In the genomic region with DNA sequence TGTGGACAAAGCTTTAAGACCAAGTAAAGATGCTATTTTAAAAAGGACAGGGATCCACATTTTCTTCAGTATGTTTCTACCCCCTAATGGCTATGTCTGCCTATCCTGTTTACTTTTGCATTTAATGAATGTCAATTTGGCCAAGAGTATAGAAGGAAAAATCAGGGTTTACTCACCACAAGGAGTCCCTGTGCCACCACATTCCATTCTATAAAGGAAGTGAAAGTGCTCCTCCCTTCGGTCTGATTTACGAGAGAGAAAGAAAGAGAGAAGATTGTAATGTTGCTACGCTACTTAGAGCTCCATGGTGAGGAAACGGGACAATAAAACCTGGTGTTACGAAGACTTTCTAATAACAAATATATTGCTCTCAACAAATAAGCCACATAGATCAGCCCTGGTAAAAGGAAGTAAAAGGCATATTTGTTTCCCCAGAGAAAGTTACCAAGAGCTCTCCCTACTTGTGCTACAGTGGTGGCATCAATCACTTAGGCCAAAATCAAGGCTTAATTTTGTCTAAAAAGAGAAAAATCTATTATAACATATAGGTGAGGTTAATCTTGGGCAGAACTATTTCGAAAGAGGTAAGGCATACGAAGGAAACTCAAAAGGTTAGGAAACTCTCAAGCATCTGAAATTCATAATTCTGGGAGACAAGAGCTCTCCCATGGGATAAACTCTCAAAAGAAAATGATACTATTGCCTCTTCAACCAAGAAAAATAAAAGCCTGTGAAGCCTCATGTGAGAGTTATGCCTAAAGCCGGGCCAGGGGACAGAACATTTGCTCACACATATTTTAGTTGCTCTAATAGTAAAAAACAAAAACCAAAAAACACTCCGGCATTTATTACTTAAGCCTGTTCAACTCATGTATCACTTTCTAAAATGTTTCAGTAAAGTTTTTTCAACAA, we compare ENCODE assay signal across 8 cellular contexts. TPM values are rescaled to one million over a fixed set of nuclear protein-coding genes. Genes with fewer than 3 reads are reported as not detected.
DNase-seq lines count a peak whose midpoint lies in the region; ATAC-seq and TF ChIP-seq lines count a peak whose summit lies in the region.

No MANE protein-coding gene starts in this region.

- no peak overlapping the region for H3K14ac ChIP-seq in IMR-90 (replicated peaks; ENCODE audit: low read depth, low read length)

- H2BK15ac ChIP-seq in IMR-90 (ENCODE audit: low read depth, low read length): no peak overlapping the region

- no peak overlapping the region for H3K23ac ChIP-seq in IMR-90 (ENCODE audit: low read depth, low read length)

- BruUV-seq in IMR-90 (replicated peaks; lab: Mats Ljungman, UMichigan): no TSS peak

- ATAC-seq in GM19043 (IDR thresholded peaks at IDR 0.05; ENCODE audit: low read depth, unreplicated experiment) (peak; percentile 57), IMR-90 (ENCODE audit: low read depth) (peak; percentile 93)

- POLR2A ChIA-PET in IMR-90 (lab: Charles Lee; ENCODE audit: unreplicated experiment): no interaction called here

- peak; percentile 21; the same call in 1 of the 2 replicates for TF ChIP-seq RAD21 in IMR-90 (IDR thresholded peaks at IDR 0.05; ENCODE audit: low read length)

- H4K20me1 ChIP-seq in IMR-90 (ENCODE audit: insufficient read depth, low read length): no peaks in the 10 kb centered on the region

- in situ Hi-C loops in IMR-90 (cut with MboI; ENCODE audit: low sequenced_read_pairs): no loop called here

- whole genome bisulfite sequencing in IMR-90 (ENCODE audit: extremely low coverage in 2 of 2, insufficient read length in 1 of 2), 2 experiments: no CpG with 5 or more reads among the region's 9 CpGs

- H3K18ac ChIP-seq in IMR-90 (ENCODE audit: low read depth, low read length): no peak overlapping the region

- H3K36me3 ChIP-seq in ACC112 (ENCODE audit: insufficient read depth, low read length) (no peaks in the 10 kb centered on the region), IMR-90 (ENCODE audit: control insufficient read depth, insufficient read depth, low read length) (no peaks in the 10 kb centered on the region)

- intact Hi-C loops in IMR-90 (cut with micrococcal nuclease): loop anchor here (2.0 to 5.0 kb wide), 2 partner anchors 68 to 389 kb away; no protein-coding TSS in a partner anchor

- peak overlapping the region in 1 of 2 experiments; percentile 12; a peak in 2 of 4 replicates for H4K8ac ChIP-seq in IMR-90 (ENCODE audit: low read depth in 2 of 2, low read length in 2 of 2)

- CTCF ChIA-PET in IMR-90 (lab: Yijun Ruan, JAX): interaction anchor here (0.7 to 2.1 kb wide), 11 partner anchors 9 to 1116 kb away, joined by 3 to 8 read pairs (median 4); no protein-coding TSS in a partner anchor

- no peaks in the 10 kb centered on the region for H3K9me1 ChIP-seq in IMR-90 (ENCODE audit: insufficient read depth, low read length)

- TF ChIP-seq CTCF in IMR-90 (conservative IDR thresholded peaks at IDR 0.05; ENCODE audit: low read depth, low read length): peak; percentile 48

- H3K9me3 ChIP-seq in IMR-90 (ENCODE audit: control insufficient read depth, insufficient read depth, low read length): no peaks in the 10 kb centered on the region

- no peak overlapping the region for H4K91ac ChIP-seq in IMR-90 (ENCODE audit: insufficient read depth, low read depth, low read length)

- DNase-seq in IMR-90: peak; percentile 65
- DNase-seq in amniotic epithelial cell (ENCODE audit: low read depth): peak; percentile 71
- peak; percentile 33 for DNase-seq in iPS DF 19.7 (ENCODE audit: low read depth, low spot score)
- DNase-seq in smooth muscle cell of the brain vasculature (ENCODE audit: low read depth, low spot score): peak; percentile 32
- no peak for DNase-seq in SW480 (ENCODE audit: low spot score)
- DNase-seq in putamen (ENCODE audit: low spot score): no peak

- H3K4me3 ChIP-seq in ACC112 (ENCODE audit: low read depth, low read length) (peak overlapping the region; percentile 65), IMR-90 (ENCODE audit: insufficient read depth, low read depth, low read length) (peak overlapping the region; percentile 18; the same call in 1 of the 2 replicates)

- no peak overlapping the region for H2BK5ac ChIP-seq in IMR-90 (ENCODE audit: low read depth, low read length, poor library complexity, severe bottlenecking)

- H3K79me2 ChIP-seq in ACC112 (ENCODE audit: control insufficient read depth, insufficient read depth, low read length, unreplicated experiment): no peaks in the 10 kb centered on the region

- H3K27me3 ChIP-seq in ACC112 (ENCODE audit: insufficient read depth, low read length) (no peaks in the 10 kb centered on the region), IMR-90 (ENCODE audit: control insufficient read depth, insufficient read depth, low read length) (no peaks in the 10 kb centered on the region)

- peak overlapping the region; percentile 94; the same call in 1 of the 2 replicates for H3K4me2 ChIP-seq in IMR-90 (ENCODE audit: low read depth, low read length)

- H3K4me1 ChIP-seq in ACC112 (ENCODE audit: control insufficient read depth, insufficient read depth, low read length, unreplicated experiment) (peaks cover 20% of the 10 kb centered on the region), IMR-90 (ENCODE audit: control insufficient read depth, insufficient read depth, low read length) (no peaks in the 10 kb centered on the region)

- H2BK120ac ChIP-seq in IMR-90 (ENCODE audit: low read depth, low read length): no peak overlapping the region

- H3K27ac ChIP-seq in ACC112 (ENCODE audit: low read depth, low read length) (peak overlapping the region; percentile 67), IMR-90 (ENCODE audit: insufficient read depth, low read length) (no peak overlapping the region)

- H2AK9ac ChIP-seq in IMR-90 (replicated peaks; ENCODE audit: low read depth, low read length, poor library complexity): no peak overlapping the region

- no peak overlapping the region for H2AK5ac ChIP-seq in IMR-90 (ENCODE audit: low read depth, low read length)

- H2AFZ ChIP-seq in ACC112 (ENCODE audit: low read length, unreplicated experiment) (peak overlapping the region; percentile 72), IMR-90 (replicated peaks; ENCODE audit: low read length, poor library complexity) (no peak overlapping the region)

- H3K79me1 ChIP-seq in IMR-90 (ENCODE audit: low read depth in 1 of 2, low read length in 2 of 2): no peaks in the 10 kb centered on the region

- TF ChIP-seq POLR2A in IMR-90 (IDR thresholded peaks at IDR 0.05; ENCODE audit: low read depth, low read length): no peak

- H3K9ac ChIP-seq in IMR-90 (ENCODE audit: low read depth, low read length): peak overlapping the region; percentile 58; the same call in 1 of the 2 replicates

- no peak overlapping the region for H3K56ac ChIP-seq in IMR-90 (ENCODE audit: extremely low read depth, insufficient read depth, low read length)

- no peak overlapping the region for H4K5ac ChIP-seq in IMR-90 (ENCODE audit: low read depth, low read length)

- H2BK20ac ChIP-seq in IMR-90 (ENCODE audit: low read depth, low read length): no peak overlapping the region

- dilution Hi-C loops in IMR-90 (cut with HindIII; ENCODE audit: low sequenced_read_pairs, unreplicated experiment): no loop called here

- H3K4ac ChIP-seq in IMR-90 (ENCODE audit: low read depth, low read length): no peak overlapping the region

TF ChIP-seq in IMR-90, 13 proteins besides CTCF, POLR2A, EP300 and RAD21:
- TF ChIP-seq BHLHE40 (IDR thresholded peaks at IDR 0.05; ENCODE audit: low read depth, low read length): no peak
- TF ChIP-seq CEBPB (IDR thresholded peaks at IDR 0.05; ENCODE audit: low read depth, low read length): peak; percentile 15; the same call in 1 of the 2 replicates
- no peak for TF ChIP-seq NFE2L2 (IDR thresholded peaks at IDR 0.05; ENCODE audit: low read depth, low read length)
- TF ChIP-seq MAFK (IDR thresholded peaks at IDR 0.05; ENCODE audit: low read depth, low read length): no peak
- no peak for TF ChIP-seq ELK1 (IDR thresholded peaks at IDR 0.05; ENCODE audit: borderline replicate concordance, low read depth, low read length)
- no peak for TF ChIP-seq MAZ (IDR thresholded peaks at IDR 0.05; ENCODE audit: borderline replicate concordance, low read depth, low read length)
- no peak for TF ChIP-seq CHD1 (IDR thresholded peaks at IDR 0.05; ENCODE audit: low read depth, low read length)
- no peak for TF ChIP-seq RCOR1 (IDR thresholded peaks at IDR 0.05; ENCODE audit: insufficient replicate concordance, low read length)
- TF ChIP-seq SMC3 (IDR thresholded peaks at IDR 0.05; ENCODE audit: low read depth, low read length): peak; percentile 35
- TF ChIP-seq USF2 (IDR thresholded peaks at IDR 0.05; ENCODE audit: low read depth, low read length): no peak
- TF ChIP-seq FOS (IDR thresholded peaks at IDR 0.05; ENCODE audit: low read depth, low read length): no peak
TF ChIP-seq in IMR-90: peak in this region for 2.

RNA-seq across cellular contexts. Expression of gene TAPT1, which starts 29.5 kb away (rescaled TPM):
- total RNA-seq in IMR-90 (2012; rRNA removed): 12.2 and 12.8 TPM in 2 replicates
- polyA plus RNA-seq in IMR-90 (2012; rRNA removed): 4.4 and 5.6 TPM in 2 replicates
- 1.2 and 2.0 TPM in 2 replicates for polyA plus RNA-seq in IMR-90 (2012; cell fraction: cytosol; rRNA removed)
- polyA plus RNA-seq in IMR-90 (2012; cell fraction: nucleus; rRNA removed; ENCODE audit: low replicate concordance): 2.4 and 17.7 TPM in 2 replicates

Comparison
In these comparisons a context has a peak if more than half of its experiments do, and no peak if none do; other contexts are left out.
1. DNase-seq: peak in IMR-90 (single experiment), amniotic epithelial cell (single experiment), iPS DF 19.7 (single experiment) and smooth muscle cell of the brain vasculature (single experiment); none in SW480 (single experiment) and putamen (single experiment).